ENCODE assay signal across 1 cellular context in the genomic region with DNA sequence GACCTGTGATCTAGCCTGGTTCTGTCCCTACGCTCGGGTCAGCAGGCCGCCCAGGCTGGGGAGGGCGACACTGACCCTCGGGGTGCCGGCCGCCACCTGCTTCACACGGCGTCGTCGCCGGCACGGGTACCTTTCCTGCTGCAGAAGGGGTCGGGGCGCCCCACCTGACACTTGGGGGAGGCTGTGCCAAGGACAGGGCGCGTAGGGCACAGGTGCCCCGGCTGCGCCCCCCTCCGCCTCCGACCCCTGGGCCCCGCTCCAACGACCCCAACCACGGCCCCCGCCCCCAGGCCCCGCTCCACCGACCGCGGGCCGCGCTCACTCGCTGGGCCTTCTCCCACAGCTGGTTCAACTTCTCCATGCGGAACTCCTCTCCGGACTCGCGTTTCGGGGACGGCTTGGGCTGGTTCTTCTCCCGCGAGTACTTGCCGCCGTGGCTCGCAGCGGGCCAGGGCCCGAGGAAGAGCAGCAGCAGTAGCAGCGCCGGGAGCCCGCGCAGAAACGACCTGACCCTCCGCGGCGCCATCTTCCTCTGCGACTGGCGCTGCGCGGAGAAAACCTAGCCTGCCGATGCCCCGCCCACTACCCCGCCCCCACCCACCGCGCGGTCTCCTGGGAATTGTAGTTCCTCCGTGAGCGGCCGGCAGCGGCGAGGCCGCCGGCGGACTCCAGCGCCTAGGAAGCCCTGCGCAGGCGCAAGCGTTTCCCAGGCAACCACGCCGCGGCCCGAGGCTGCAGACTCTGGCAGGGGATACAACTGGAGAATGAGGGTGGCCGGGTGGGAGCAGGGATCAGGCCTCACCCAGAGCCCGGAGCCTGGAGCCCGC.
TF ChIP-seq lines count a peak whose summit lies in the region.

A gene with protein sequence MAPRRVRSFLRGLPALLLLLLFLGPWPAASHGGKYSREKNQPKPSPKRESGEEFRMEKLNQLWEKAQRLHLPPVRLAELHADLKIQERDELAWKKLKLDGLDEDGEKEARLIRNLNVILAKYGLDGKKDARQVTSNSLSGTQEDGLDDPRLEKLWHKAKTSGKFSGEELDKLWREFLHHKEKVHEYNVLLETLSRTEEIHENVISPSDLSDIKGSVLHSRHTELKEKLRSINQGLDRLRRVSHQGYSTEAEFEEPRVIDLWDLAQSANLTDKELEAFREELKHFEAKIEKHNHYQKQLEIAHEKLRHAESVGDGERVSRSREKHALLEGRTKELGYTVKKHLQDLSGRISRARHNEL (minus strand): TSS at position 536 of the 827 bp plus-strand sequence. CDS start 10 bp downstream, at position 526.

TF ChIP-seq in HEK293, 187 proteins besides CTCF, POLR2A, EP300 and RAD21 (continued from another document):
- TF ChIP-seq, protein P1, sequence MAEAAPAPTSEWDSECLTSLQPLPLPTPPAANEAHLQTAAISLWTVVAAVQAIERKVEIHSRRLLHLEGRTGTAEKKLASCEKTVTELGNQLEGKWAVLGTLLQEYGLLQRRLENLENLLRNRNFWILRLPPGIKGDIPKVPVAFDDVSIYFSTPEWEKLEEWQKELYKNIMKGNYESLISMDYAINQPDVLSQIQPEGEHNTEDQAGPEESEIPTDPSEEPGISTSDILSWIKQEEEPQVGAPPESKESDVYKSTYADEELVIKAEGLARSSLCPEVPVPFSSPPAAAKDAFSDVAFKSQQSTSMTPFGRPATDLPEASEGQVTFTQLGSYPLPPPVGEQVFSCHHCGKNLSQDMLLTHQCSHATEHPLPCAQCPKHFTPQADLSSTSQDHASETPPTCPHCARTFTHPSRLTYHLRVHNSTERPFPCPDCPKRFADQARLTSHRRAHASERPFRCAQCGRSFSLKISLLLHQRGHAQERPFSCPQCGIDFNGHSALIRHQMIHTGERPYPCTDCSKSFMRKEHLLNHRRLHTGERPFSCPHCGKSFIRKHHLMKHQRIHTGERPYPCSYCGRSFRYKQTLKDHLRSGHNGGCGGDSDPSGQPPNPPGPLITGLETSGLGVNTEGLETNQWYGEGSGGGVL (tag by site-specific recombination; IDR thresholded peaks at IDR 0.05) = no peak
- TF ChIP-seq ZNF501 (tag by site-specific recombination; IDR thresholded peaks at IDR 0.05) = no peak
- peak; percentile 60; the same call in 1 of the 2 replicates for TF ChIP-seq YY2 (tag by site-specific recombination; IDR thresholded peaks at IDR 0.05)
- no peak for TF ChIP-seq HOXA7 (CRISPR knock-in tag; IDR thresholded peaks at IDR 0.05; ENCODE audit: borderline replicate concordance)
- TF ChIP-seq ZNF76 (tag by site-specific recombination; IDR thresholded peaks at IDR 0.05; ENCODE audit: borderline replicate concordance, low read depth) = peak; percentile 71; the same call in 1 of the 2 replicates
- no peak for TF ChIP-seq ZNF785 (tag by site-specific recombination; IDR thresholded peaks at IDR 0.05)
- no peak for TF ChIP-seq ZBTB21 (tag by site-specific recombination; IDR thresholded peaks at IDR 0.05)
- TF ChIP-seq ZNF558 (tag by site-specific recombination; IDR thresholded peaks at IDR 0.05) = no peak
- TF ChIP-seq ZNF112 (tag by site-specific recombination; IDR thresholded peaks at IDR 0.05) = no peak
- no peak for TF ChIP-seq ZIC2 (tag by site-specific recombination; IDR thresholded peaks at IDR 0.05)
- no peak for TF ChIP-seq ZNF274 (IDR thresholded peaks at IDR 0.05; ENCODE audit: low read length)
- no peak for TF ChIP-seq ZNF274 (tag by site-specific recombination; IDR thresholded peaks at IDR 0.05; ENCODE audit: borderline replicate concordance)
- no peak for TF ChIP-seq ZFP37 (tag by site-specific recombination; IDR thresholded peaks at IDR 0.05)
- TF ChIP-seq HOXD13 (CRISPR knock-in tag; IDR thresholded peaks at IDR 0.05; ENCODE audit: borderline replicate concordance) = no peak
- no peak for TF ChIP-seq ZNF248 (tag by site-specific recombination; IDR thresholded peaks at IDR 0.05)
- TF ChIP-seq, protein P2, sequence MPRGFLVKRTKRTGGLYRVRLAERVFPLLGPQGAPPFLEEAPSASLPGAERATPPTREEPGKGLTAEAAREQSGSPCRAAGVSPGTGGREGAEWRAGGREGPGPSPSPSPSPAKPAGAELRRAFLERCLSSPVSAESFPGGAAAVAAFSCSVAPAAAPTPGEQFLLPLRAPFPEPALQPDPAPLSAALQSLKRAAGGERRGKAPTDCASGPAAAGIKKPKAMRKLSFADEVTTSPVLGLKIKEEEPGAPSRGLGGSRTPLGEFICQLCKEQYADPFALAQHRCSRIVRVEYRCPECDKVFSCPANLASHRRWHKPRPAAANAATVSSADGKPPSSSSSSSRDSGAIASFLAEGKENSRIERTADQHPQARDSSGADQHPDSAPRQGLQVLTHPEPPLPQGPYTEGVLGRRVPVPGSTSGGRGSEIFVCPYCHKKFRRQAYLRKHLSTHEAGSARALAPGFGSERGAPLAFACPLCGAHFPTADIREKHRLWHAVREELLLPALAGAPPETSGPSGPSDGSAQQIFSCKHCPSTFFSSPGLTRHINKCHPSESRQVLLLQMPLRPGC (tag by site-specific recombination; IDR thresholded peaks at IDR 0.05) = no peak
- TF ChIP-seq ZNF184 (tag by site-specific recombination; IDR thresholded peaks at IDR 0.05) = no peak
- no peak for TF ChIP-seq ZNF157 (tag by site-specific recombination; IDR thresholded peaks at IDR 0.05)
- TF ChIP-seq SCRT2 (tag by site-specific recombination; IDR thresholded peaks at IDR 0.05) = no peak
- TF ChIP-seq ZBTB17 (tag by site-specific recombination; IDR thresholded peaks at IDR 0.05) = peak; percentile 31; the same call in 1 of the 2 replicates
- no peak for TF ChIP-seq ZNF24 (tag by site-specific recombination; IDR thresholded peaks at IDR 0.05)
- TF ChIP-seq ZNF324 (tag by site-specific recombination; IDR thresholded peaks at IDR 0.05) = no peak
- TF ChIP-seq ZNF266 (tag by site-specific recombination; IDR thresholded peaks at IDR 0.05; ENCODE audit: low read depth) = no peak
- TF ChIP-seq KLF16 (tag by site-specific recombination; IDR thresholded peaks at IDR 0.05) = peak; percentile 65; the same call in 1 of the 2 replicates
- TF ChIP-seq, protein P3, sequence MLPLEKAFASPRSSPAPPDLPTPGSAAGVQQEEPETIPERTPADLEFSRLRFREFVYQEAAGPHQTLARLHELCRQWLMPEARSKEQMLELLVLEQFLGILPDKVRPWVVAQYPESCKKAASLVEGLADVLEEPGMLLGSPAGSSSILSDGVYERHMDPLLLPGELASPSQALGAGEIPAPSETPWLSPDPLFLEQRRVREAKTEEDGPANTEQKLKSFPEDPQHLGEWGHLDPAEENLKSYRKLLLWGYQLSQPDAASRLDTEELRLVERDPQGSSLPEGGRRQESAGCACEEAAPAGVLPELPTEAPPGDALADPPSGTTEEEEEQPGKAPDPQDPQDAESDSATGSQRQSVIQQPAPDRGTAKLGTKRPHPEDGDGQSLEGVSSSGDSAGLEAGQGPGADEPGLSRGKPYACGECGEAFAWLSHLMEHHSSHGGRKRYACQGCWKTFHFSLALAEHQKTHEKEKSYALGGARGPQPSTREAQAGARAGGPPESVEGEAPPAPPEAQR (tag by site-specific recombination; IDR thresholded peaks at IDR 0.05) = no peak
- TF ChIP-seq ZNF302 (tag by site-specific recombination; IDR thresholded peaks at IDR 0.05; ENCODE audit: low read depth) = no peak
- TF ChIP-seq ZNF404 (tag by site-specific recombination; IDR thresholded peaks at IDR 0.05) = no peak
- TF ChIP-seq, protein P4, sequence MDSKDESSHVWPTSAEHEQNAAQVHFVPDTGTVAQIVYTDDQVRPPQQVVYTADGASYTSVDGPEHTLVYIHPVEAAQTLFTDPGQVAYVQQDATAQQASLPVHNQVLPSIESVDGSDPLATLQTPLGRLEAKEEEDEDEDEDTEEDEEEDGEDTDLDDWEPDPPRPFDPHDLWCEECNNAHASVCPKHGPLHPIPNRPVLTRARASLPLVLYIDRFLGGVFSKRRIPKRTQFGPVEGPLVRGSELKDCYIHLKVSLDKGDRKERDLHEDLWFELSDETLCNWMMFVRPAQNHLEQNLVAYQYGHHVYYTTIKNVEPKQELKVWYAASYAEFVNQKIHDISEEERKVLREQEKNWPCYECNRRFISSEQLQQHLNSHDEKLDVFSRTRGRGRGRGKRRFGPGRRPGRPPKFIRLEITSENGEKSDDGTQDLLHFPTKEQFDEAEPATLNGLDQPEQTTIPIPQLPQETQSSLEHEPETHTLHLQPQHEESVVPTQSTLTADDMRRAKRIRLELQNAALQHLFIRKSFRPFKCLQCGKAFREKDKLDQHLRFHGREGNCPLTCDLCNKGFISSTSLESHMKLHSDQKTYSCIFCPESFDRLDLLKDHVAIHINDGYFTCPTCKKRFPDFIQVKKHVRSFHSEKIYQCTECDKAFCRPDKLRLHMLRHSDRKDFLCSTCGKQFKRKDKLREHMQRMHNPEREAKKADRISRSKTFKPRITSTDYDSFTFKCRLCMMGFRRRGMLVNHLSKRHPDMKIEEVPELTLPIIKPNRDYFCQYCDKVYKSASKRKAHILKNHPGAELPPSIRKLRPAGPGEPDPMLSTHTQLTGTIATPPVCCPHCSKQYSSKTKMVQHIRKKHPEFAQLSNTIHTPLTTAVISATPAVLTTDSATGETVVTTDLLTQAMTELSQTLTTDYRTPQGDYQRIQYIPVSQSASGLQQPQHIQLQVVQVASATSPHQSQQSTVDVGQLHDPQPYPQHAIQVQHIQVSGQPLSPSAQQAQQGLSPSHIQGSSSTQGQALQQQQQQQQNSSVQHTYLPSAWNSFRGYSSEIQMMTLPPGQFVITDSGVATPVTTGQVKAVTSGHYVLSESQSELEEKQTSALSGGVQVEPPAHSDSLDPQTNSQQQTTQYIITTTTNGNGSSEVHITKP (tag by site-specific recombination; IDR thresholded peaks at IDR 0.05) = no peak
- TF ChIP-seq, protein P5, sequence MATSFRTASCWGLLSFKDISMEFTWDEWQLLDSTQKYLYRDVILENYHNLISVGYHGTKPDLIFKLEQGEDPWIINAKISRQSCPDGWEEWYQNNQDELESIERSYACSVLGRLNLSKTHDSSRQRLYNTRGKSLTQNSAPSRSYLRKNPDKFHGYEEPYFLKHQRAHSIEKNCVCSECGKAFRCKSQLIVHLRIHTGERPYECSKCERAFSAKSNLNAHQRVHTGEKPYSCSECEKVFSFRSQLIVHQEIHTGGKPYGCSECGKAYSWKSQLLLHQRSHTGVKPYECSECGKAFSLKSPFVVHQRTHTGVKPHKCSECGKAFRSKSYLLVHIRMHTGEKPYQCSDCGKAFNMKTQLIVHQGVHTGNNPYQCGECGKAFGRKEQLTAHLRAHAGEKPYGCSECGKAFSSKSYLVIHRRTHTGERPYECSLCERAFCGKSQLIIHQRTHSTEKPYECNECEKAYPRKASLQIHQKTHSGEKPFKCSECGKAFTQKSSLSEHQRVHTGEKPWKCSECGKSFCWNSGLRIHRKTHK (tag by site-specific recombination; IDR thresholded peaks at IDR 0.05) = no peak
- TF ChIP-seq ZNF394 (tag by site-specific recombination; IDR thresholded peaks at IDR 0.05; ENCODE audit: borderline replicate concordance) = peak; percentile 37; the same call in 1 of the 2 replicates
- no peak for TF ChIP-seq ZNF600 (tag by site-specific recombination; IDR thresholded peaks at IDR 0.05)
- TF ChIP-seq ZNF621 (tag by site-specific recombination; IDR thresholded peaks at IDR 0.05) = no peak
- no peak for TF ChIP-seq ZNF514 (tag by site-specific recombination; IDR thresholded peaks at IDR 0.05)
TF ChIP-seq in HEK293: peak in this region for 24.
